Comparison of ENCODE assay signal across 8 cellular contexts in genomic region chr12:107320929-107321618, GRCh38.
DNase-seq lines count a peak whose midpoint lies in the region; ATAC-seq and TF ChIP-seq lines count a peak whose summit lies in the region.

No MANE protein-coding gene starts in this region.

- no peak overlapping the region for H4K91ac ChIP-seq in H9 (ENCODE audit: insufficient read length, low read depth, low read length)

- no peaks in the 10 kb centered on the region for H3K9me3 ChIP-seq in H9 (ENCODE audit: control insufficient read depth, low read depth, low read length)

- no peaks in the 10 kb centered on the region for H3K79me1 ChIP-seq in H9 (ENCODE audit: insufficient read depth, low read depth, low read length, poor library complexity, severe bottlenecking)

- no peak overlapping the region for H4K5ac ChIP-seq in H9 (ENCODE audit: insufficient read length, low read depth, low read length)

- peak overlapping the region; percentile 83 to 91 for H3K4me3 Mint-ChIP-seq in H9
- peak overlapping the region; percentile 97 for H3K4me3 Mint-ChIP-seq in T-helper 1 cell treated with Interleukin-12 subunit alpha and Interleukin-12 subunit beta and Interleukin-4 antibody, amounts not matched to agents 30 μg/mL and 1 μg/mL, for 36 hours

- H3K23me2 ChIP-seq in H9 (ENCODE audit: insufficient read length, low read depth, low read length, poor library complexity, severe bottlenecking), result peaks cover 35% of the 10 kb centered on the region

- peak overlapping the region; percentile 73 for H3K4me3 ChIP-seq in astrocyte of the cerebellum (ENCODE audit: low read depth, low read length)

- ATAC-seq in HG02852 (IDR thresholded peaks at IDR 0.05; ENCODE audit: unreplicated experiment) (no peak), HG03565 (IDR thresholded peaks at IDR 0.05; ENCODE audit: unreplicated experiment) (no peak)

- no peak overlapping the region for H3T11ph ChIP-seq in H9 (ENCODE audit: low read length)

- TF ChIP-seq CTCF in H9 (conservative IDR thresholded peaks at IDR 0.05), result no peak
- TF ChIP-seq CTCF in astrocyte of the cerebellum (IDR thresholded peaks at IDR 0.05; ENCODE audit: low read depth, low read length, missing control alignments), result no peak

- peaks cover 15% of the 10 kb centered on the region; the same call in 1 of the 2 replicates for H3K27me3 ChIP-seq in H9 (ENCODE audit: insufficient read depth, low read length)

- no peak overlapping the region for H2BK20ac ChIP-seq in H9 (ENCODE audit: low read depth, low read length, poor library complexity, severe bottlenecking)

- H3K18ac ChIP-seq in H9 (ENCODE audit: insufficient read length, low read depth, low read length), result no peak overlapping the region

- peaks cover 3% of the 10 kb centered on the region for H4K20me1 ChIP-seq in H9 (ENCODE audit: control insufficient read depth, insufficient read depth, insufficient read length)

- H3K14ac ChIP-seq in H9 (ENCODE audit: insufficient read depth, low read length), result no peak overlapping the region

- in situ Hi-C loops in astrocyte of the cerebellum (cut with HindIII; ENCODE audit: low sequenced_read_pairs), result loop anchor here (5.0 kb wide), 3 partner anchors 94 to 281 kb away; no protein-coding TSS in a partner anchor

- H2BK120ac ChIP-seq in H9 (ENCODE audit: low read depth, low read length, poor library complexity, severe bottlenecking), result no peak overlapping the region

- H3K79me2 ChIP-seq in H9 (ENCODE audit: insufficient read depth, low read length), result no peaks in the 10 kb centered on the region

- no peak overlapping the region for H3K23ac ChIP-seq in H9 (ENCODE audit: insufficient read length, low read depth, low read length)

- no peak overlapping the region for H2BK15ac ChIP-seq in H9 (ENCODE audit: low read depth, low read length)

- H3K9ac ChIP-seq in H9 (ENCODE audit: extremely low read depth, insufficient read length, low read length), result peak overlapping the region; percentile 12

- no peak overlapping the region for H2AK5ac ChIP-seq in H9 (ENCODE audit: insufficient read length, low read length)

- DNase-seq in H9 (peak; percentile 70), astrocyte of the cerebellum (ENCODE audit: low read depth) (peak; percentile 68), iris pigment epithelial cell (ENCODE audit: low read depth) (peak; percentile 76), OCI-M1 (lab: John Stamatoyannopoulos, UW) (no peak)
- DNase-seq in stimulated activated CD4-positive, alpha-beta T cell treated with anti-CD3 and anti-CD28 coated beads, Interleukin-4, amount 100 ng/mL, for 4 hours, result peak; percentile 62 to 76

- H3K56ac ChIP-seq in H9 (ENCODE audit: insufficient read length, low read depth, low read length), result no peak overlapping the region

- peaks cover 2% of the 10 kb centered on the region; the same call in 1 of the 2 replicates for H3K4me1 ChIP-seq in H9 (ENCODE audit: insufficient read depth, low read length)

- H2BK12ac ChIP-seq in H9 (ENCODE audit: insufficient read length, low read depth, low read length), result no peak overlapping the region

- H3K27ac Mint-ChIP-seq in H9, result no peak overlapping the region
- peak overlapping the region; percentile 96 for H3K27ac Mint-ChIP-seq in T-helper 1 cell treated with Interleukin-12 subunit alpha and Interleukin-12 subunit beta and Interleukin-4 antibody, amounts not matched to agents 30 μg/mL and 1 μg/mL, for 36 hours

- no peak overlapping the region for H3K27ac ChIP-seq in H9 (ENCODE audit: insufficient read length, low read depth, low read length)

- H4K8ac ChIP-seq in H9 (replicated peaks; ENCODE audit: insufficient read length, low read depth, low read length), result no peak overlapping the region

- no peak overlapping the region for H2BK5ac ChIP-seq in H9 (ENCODE audit: insufficient read length, low read length)

- peaks cover 5 to 6% of the 10 kb centered on the region in 2 experiments; a peak in 3 of 5 replicates for H3K9me3 Mint-ChIP-seq in H9
- no peaks in the 10 kb centered on the region for H3K9me3 Mint-ChIP-seq in T-helper 1 cell treated with Interleukin-12 subunit alpha and Interleukin-12 subunit beta and Interleukin-4 antibody, amounts not matched to agents 30 μg/mL and 1 μg/mL, for 36 hours

- peak overlapping the region; percentile 69 for H3K4me2 ChIP-seq in H9 (ENCODE audit: insufficient read depth, insufficient read length, low read length)

- no CpG with 5 or more reads among the region's 42 CpGs for WGBS in H9 (ENCODE audit: extremely low coverage, insufficient read length, low lambda C conversion rate)

- H3K4ac ChIP-seq in H9 (ENCODE audit: low read depth, low read length), result no peak overlapping the region

- peaks cover 71% of the 10 kb centered on the region for H3K27me3 Mint-ChIP-seq in H9 (ENCODE audit: low read depth)
- H3K27me3 Mint-ChIP-seq in T-helper 1 cell treated with Interleukin-12 subunit alpha and Interleukin-12 subunit beta and Interleukin-4 antibody, amounts not matched to agents 30 μg/mL and 1 μg/mL, for 36 hours (ENCODE audit: low read depth), result peaks cover 13% of the 10 kb centered on the region

- no peak overlapping the region for H2AFZ ChIP-seq in H9 (ENCODE audit: low read length)

- H3K36me3 Mint-ChIP-seq in H9 (ENCODE audit: insufficient read depth in 1 of 3, low read depth in 3 of 3), result no peaks in the 10 kb centered on the region; a peak in 1 of 7 replicates
- H3K36me3 Mint-ChIP-seq in T-helper 1 cell treated with Interleukin-12 subunit alpha and Interleukin-12 subunit beta and Interleukin-4 antibody, amounts not matched to agents 30 μg/mL and 1 μg/mL, for 36 hours (ENCODE audit: low read depth), result peaks cover 6% of the 10 kb centered on the region

- peaks cover 16 to 22% of the 10 kb centered on the region in 2 experiments for H3K4me1 Mint-ChIP-seq in H9
- H3K4me1 Mint-ChIP-seq in T-helper 1 cell treated with Interleukin-12 subunit alpha and Interleukin-12 subunit beta and Interleukin-4 antibody, amounts not matched to agents 30 μg/mL and 1 μg/mL, for 36 hours (ENCODE audit: low read depth), result peaks cover 48% of the 10 kb centered on the region
